ENCODE assay signal across 8 cellular contexts in the genomic region with DNA sequence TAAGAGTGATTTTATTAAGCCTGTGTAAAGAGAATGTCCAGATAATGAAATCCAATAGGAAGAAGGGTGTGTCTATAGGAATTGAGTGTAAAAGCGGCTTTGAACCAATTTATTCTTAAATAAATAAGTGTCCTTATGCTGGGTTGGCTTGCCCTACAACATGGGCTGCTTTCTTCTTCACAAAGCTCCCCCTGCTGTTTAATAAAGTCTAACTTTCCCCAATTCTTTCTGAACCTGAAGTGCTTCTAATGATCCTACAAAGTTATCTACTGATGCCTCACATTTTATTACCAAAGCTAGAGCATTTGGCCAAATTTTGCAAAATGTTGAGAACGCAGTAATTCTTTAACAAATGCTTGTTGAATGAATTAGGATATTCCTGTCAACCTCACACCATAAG. TPM values are rescaled to one million over a fixed set of nuclear protein-coding genes. Genes with fewer than 3 reads are reported as not detected.
A peak's percentile ranks its signal among the peaks of the same experiment; 100 is the strongest.
DNase-seq lines count a peak whose midpoint lies in the region; ATAC-seq and TF ChIP-seq lines count a peak whose summit lies in the region.

No MANE protein-coding gene starts in this region.

- H3K27ac ChIP-seq in vagina: no peak overlapping the region

- ATAC-seq in activated CD4-positive, CD25-positive, alpha-beta regulatory T cell treated with anti-CD3 and anti-CD28 coated beads, Interleukin-2, amount 50 U/mL, for 24 hours: no peak

- no peaks in the 10 kb centered on the region for H3K9me3 Mint-ChIP-seq in Caco-2 (ENCODE audit: unreplicated experiment)
- no peaks in the 10 kb centered on the region for H3K9me3 Mint-ChIP-seq in activated CD4-positive, alpha-beta memory T cell treated with anti-CD3 and anti-CD28 coated beads, Interleukin-2, amount 10 ng/mL, durations not matched to agents 7 days and 5 days

- no peaks in the 10 kb centered on the region for H3K27me3 Mint-ChIP-seq in Caco-2 (ENCODE audit: insufficient read depth, unreplicated experiment)
- H3K27me3 Mint-ChIP-seq in activated CD4-positive, alpha-beta memory T cell treated with anti-CD3 and anti-CD28 coated beads, Interleukin-2, amount 10 ng/mL, durations not matched to agents 7 days and 5 days: no peaks in the 10 kb centered on the region

- H3K4me3 Mint-ChIP-seq in Caco-2 (ENCODE audit: unreplicated experiment): no peak overlapping the region
- no peak overlapping the region for H3K4me3 Mint-ChIP-seq in activated CD4-positive, alpha-beta memory T cell treated with anti-CD3 and anti-CD28 coated beads, Interleukin-2, amount 10 ng/mL, durations not matched to agents 7 days and 5 days

- H3K36me3 ChIP-seq in Caco-2 (ENCODE audit: control insufficient read depth, insufficient read depth, low read length) (no peaks in the 10 kb centered on the region), vagina (no peaks in the 10 kb centered on the region)

- TF ChIP-seq CTCF in Caco-2 (IDR thresholded peaks at IDR 0.05; ENCODE audit: insufficient read depth in 1 of 2, low read depth in 1 of 2, low read length in 1 of 2, severe bottlenecking in 1 of 2, unreplicated experiment in 1 of 2) (peak; percentile 18 to 27), astrocyte of the cerebellum (IDR thresholded peaks at IDR 0.05; ENCODE audit: low read depth, low read length, missing control alignments) (peak; percentile 42), vagina (IDR thresholded peaks at IDR 0.05) (peak in 2 of 3 experiments; percentile 30 to 65)

- no peaks in the 10 kb centered on the region for H3K4me1 Mint-ChIP-seq in Caco-2 (ENCODE audit: low read depth, unreplicated experiment)
- no peaks in the 10 kb centered on the region for H3K4me1 Mint-ChIP-seq in activated CD4-positive, alpha-beta memory T cell treated with anti-CD3 and anti-CD28 coated beads, Interleukin-2, amount 10 ng/mL, durations not matched to agents 7 days and 5 days

- in situ Hi-C loops in astrocyte of the cerebellum (cut with HindIII; ENCODE audit: low sequenced_read_pairs): no loop called here

- CTCF ChIA-PET in Caco-2 (lab: Charles Lee): interaction anchor here (0.6 kb wide), 1 partner anchor 8 kb away, joined by 3 read pairs; no protein-coding TSS in a partner anchor
- CTCF ChIA-PET in activated CD4-positive, alpha-beta memory T cell treated with anti-CD3 and anti-CD28 coated beads, Interleukin-2, amount 10 ng/mL, durations not matched to agents 7 days and 5 days (lab: Charles Lee): interaction anchor here (0.7 to 1.3 kb wide), 5 partner anchors 37 to 210 kb away, joined by 3 to 4 read pairs (median 3); a partner anchor contains a TSS

- H3K36me3 Mint-ChIP-seq in Caco-2 (ENCODE audit: insufficient read depth, unreplicated experiment): no peaks in the 10 kb centered on the region
- no peaks in the 10 kb centered on the region for H3K36me3 Mint-ChIP-seq in activated CD4-positive, alpha-beta memory T cell treated with anti-CD3 and anti-CD28 coated beads, Interleukin-2, amount 10 ng/mL, durations not matched to agents 7 days and 5 days (ENCODE audit: low read depth)

- no peak overlapping the region for H3K27ac Mint-ChIP-seq in Caco-2 (ENCODE audit: unreplicated experiment)
- H3K27ac Mint-ChIP-seq in activated CD4-positive, alpha-beta memory T cell treated with anti-CD3 and anti-CD28 coated beads, Interleukin-2, amount 10 ng/mL, durations not matched to agents 7 days and 5 days: no peak overlapping the region

- POLR2A ChIA-PET in Caco-2 (lab: Charles Lee): interaction anchor here (1.0 kb wide), 1 partner anchor 210 kb away, joined by 3 read pairs; a partner anchor contains a TSS
- POLR2A ChIA-PET in activated CD4-positive, alpha-beta memory T cell treated with anti-CD3 and anti-CD28 coated beads, Interleukin-2, amount 10 ng/mL, durations not matched to agents 7 days and 5 days (lab: Charles Lee): interaction anchor here (1.0 kb wide), 1 partner anchor 210 kb away, joined by 4 read pairs; a partner anchor contains a TSS

- BruUV-seq in Caco-2 (replicated peaks; lab: Mats Ljungman, UMichigan): no TSS peak

- no peak for TF ChIP-seq POLR2A in vagina (IDR thresholded peaks at IDR 0.05)

- H3K9me3 ChIP-seq in Caco-2: no peaks in the 10 kb centered on the region
- no peaks in the 10 kb centered on the region for H3K9me3 ChIP-seq in vagina

- peak in 1 of 2 experiments; percentile 23 for DNase-seq in Caco-2
- DNase-seq in Jurkat, Clone E6-1 (ENCODE audit: low read depth, low spot score): peak; percentile 51
- DNase-seq in astrocyte of the cerebellum (ENCODE audit: low read depth): peak; percentile 50
- DNase-seq in iris pigment epithelial cell (ENCODE audit: low read depth): peak; percentile 57
- DNase-seq in vagina (ENCODE audit: extremely low spot score in 2 of 2): no peak
- no peak for DNase-seq in activated CD4-positive, alpha-beta memory T cell treated with anti-CD3 and anti-CD28 coated beads, Interleukin-2, amount 10 ng/mL, durations not matched to agents 7 days and 5 days
- no peak for DNase-seq in activated effector memory CD4-positive, alpha-beta T cell treated with anti-CD3 and anti-CD28 coated beads, Interleukin-2, amount 50 U/mL, for 16 hours

- intact Hi-C loops in Caco-2 (cut with micrococcal nuclease; ENCODE audit: unreplicated experiment) (loop anchor here (1.0 kb wide), 1 partner anchor 202 kb away; no protein-coding TSS in a partner anchor), vagina (cut with DNase I) (loop anchor here (5.0 kb wide), 1 partner anchor 201 kb away; no protein-coding TSS in a partner anchor)

- H3K4me3 ChIP-seq in Caco-2 (ENCODE audit: low read depth, low read length) (no peak overlapping the region), astrocyte of the cerebellum (ENCODE audit: low read depth, low read length) (no peak overlapping the region), vagina (no peak overlapping the region)
- no peak overlapping the region for H3K4me3 ChIP-seq in Jurkat, Clone E6-1 (ENCODE audit: low read length)

- H3K4me1 ChIP-seq in Caco-2: no peaks in the 10 kb centered on the region
- no peaks in the 10 kb centered on the region for H3K4me1 ChIP-seq in vagina

- H3K27me3 ChIP-seq in Caco-2 (replicated peaks; ENCODE audit: control insufficient read depth, insufficient read depth, low read length): no peaks in the 10 kb centered on the region
- no peaks in the 10 kb centered on the region for H3K27me3 ChIP-seq in vagina

RNA-seq across cellular contexts. Expression of a gene that starts 36.3 kb away (rescaled TPM):
- total RNA-seq in Caco-2 (2022) (17.9 and 19.0 TPM in 2 replicates), vagina (7.1 TPM)
- 11.0 TPM for polyA plus RNA-seq in Jurkat, Clone E6-1 (2012; ENCODE audit: insufficient read depth, insufficient read length)
- total RNA-seq in activated CD4-positive, alpha-beta memory T cell treated with anti-CD3 and anti-CD28 coated beads, Interleukin-2, amount 10 ng/mL, durations not matched to agents 7 days and 5 days: 10 to 100 TPM; 10.0 to 10.5 TPM

RNA-seq across cellular contexts. Expression of a gene that starts 50.7 kb away (rescaled TPM):
- total RNA-seq in Caco-2 (2022): 0.65 and 0.84 TPM in 2 replicates
- polyA plus RNA-seq in Jurkat, Clone E6-1 (2012; ENCODE audit: insufficient read depth, insufficient read length): 4.1 TPM
- 16.9 TPM for total RNA-seq in vagina
- 1 to 10 TPM; 3.0 TPM for total RNA-seq in activated CD4-positive, alpha-beta memory T cell treated with anti-CD3 and anti-CD28 coated beads, Interleukin-2, amount 10 ng/mL, durations not matched to agents 7 days and 5 days

Comparison
In these comparisons a context has a peak if more than half of its experiments do, and no peak if none do; other contexts are left out.
1. DNase-seq: peak in Jurkat, Clone E6-1 (single experiment), astrocyte of the cerebellum (single experiment) and iris pigment epithelial cell (single experiment); none in vagina (0 of 2), activated CD4-positive, alpha-beta memory T cell treated with anti-CD3 and anti-CD28 coated beads, Interleukin-2, amount 10 ng/mL, durations not matched to agents 7 days and 5 days (single experiment) and activated effector memory CD4-positive, alpha-beta T cell treated with anti-CD3 and anti-CD28 coated beads, Interleukin-2, amount 50 U/mL, for 16 hours (single experiment).
2. Peak in every context shown above with its lines, with median percentiles within 50 percentile points of each other: CTCF ChIP-seq.